ENCODE assay signal across 8 cellular contexts in the genomic region with DNA sequence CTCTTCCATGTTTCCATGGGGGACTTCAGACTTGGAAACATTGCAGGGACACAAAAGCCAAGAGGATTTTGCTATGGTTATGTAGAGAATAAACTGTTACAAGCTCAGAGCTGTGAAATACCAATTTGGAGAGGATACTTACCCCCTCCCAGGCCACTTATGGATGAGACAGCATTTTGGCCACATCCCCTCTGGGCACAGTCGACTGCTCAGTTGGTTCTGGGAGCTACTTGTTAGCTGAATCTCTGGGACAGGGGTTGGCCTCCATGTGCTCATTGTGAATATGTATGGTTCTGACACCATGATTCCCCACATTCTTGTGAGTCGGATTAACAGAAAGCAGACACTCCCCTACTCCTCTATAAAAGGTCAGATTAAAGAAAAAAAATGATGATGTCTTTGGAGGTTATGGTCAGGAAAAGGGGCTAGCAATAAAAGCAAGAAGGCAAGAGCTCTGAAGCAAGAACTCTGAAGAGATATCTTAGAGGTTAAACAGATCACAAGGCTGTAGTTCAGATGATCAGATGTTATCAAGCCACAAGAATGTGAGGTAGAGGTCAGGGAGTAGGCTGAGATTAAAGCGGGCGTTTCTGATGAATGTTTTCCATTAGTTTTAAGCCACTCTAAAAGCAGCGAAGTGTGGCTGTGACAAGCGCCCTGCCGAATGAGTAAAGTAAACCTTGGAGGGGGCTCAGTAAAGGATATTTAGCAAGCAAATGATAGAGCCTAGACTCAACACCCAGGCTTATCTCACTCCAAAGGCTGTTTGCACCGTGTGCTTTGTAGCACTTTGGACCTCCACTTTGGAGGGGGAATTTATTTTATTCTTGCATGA. TPM values are rescaled to one million over a fixed set of nuclear protein-coding genes. Genes with fewer than 3 reads are reported as not detected.
DNase-seq lines count a peak whose midpoint lies in the region; ATAC-seq and TF ChIP-seq lines count a peak whose summit lies in the region.

No MANE protein-coding gene starts in this region.

- no peaks in the 10 kb centered on the region for H3K9me3 ChIP-seq in WERI-Rb-1 (ENCODE audit: severe bottlenecking)

- no peak for TF ChIP-seq CTCF in WERI-Rb-1 (IDR thresholded peaks at IDR 0.05; ENCODE audit: low read depth, low read length)

- peaks cover 5% of the 10 kb centered on the region for H3K36me3 ChIP-seq in WERI-Rb-1

- peak overlapping the region; percentile 25 for H3K27ac ChIP-seq in WERI-Rb-1

- no peaks in the 10 kb centered on the region for H3K27me3 ChIP-seq in WERI-Rb-1 (ENCODE audit: insufficient read depth, low read depth, severe bottlenecking)

- H3K4me3 ChIP-seq in WERI-Rb-1 (ENCODE audit: low read depth, low read length), result no peak overlapping the region

- ATAC-seq in left cardiac atrium, result peak; percentile 53 to 70

- intact Hi-C loops in left cardiac atrium (cut with DNase I), result no loop called here

- DNase-seq in HCEC 1CT (peak; percentile 53), WERI-Rb-1 (peak; percentile 48), left cardiac atrium (peak; percentile 35), COLO829 (ENCODE audit: low spot score) (no peak), glomerular visceral epithelial cell (ENCODE audit: extremely low spot score) (no peak), mesenteric fat pad (ENCODE audit: low spot score) (no peak), NCI-H2081 (lab: John Stamatoyannopoulos, UW) (no peak)
- peak; percentile 12 for DNase-seq in stimulated activated CD8-positive, alpha-beta memory T cell treated with anti-CD3 and anti-CD28 coated beads, Interleukin-12 subunit alpha, Interleukin-12 subunit beta, amount 100 ng/mL, for 24 hours (ENCODE audit: extremely low read depth)

RNA-seq across cellular contexts. Expression of a gene that starts 17.2 kb away (rescaled TPM):
- total RNA-seq in left cardiac atrium (1 to 10 TPM; 7.8 to 8.1 TPM), mesenteric fat pad (5.1 TPM)

RNA-seq across cellular contexts. Expression of a gene that starts 45.6 kb away (rescaled TPM):
- total RNA-seq in left cardiac atrium (not detected), mesenteric fat pad (0.80 TPM)

RNA-seq across cellular contexts. Expression of a gene that starts 55.3 kb away (rescaled TPM):
- total RNA-seq in left cardiac atrium (1,000 to 10,000 TPM; 1,100 to 1,897 TPM), mesenteric fat pad (204 TPM)

Comparison
In these comparisons a context has a peak if more than half of its experiments do, and no peak if none do; other contexts are left out.
1. DNase-seq: peak in HCEC 1CT (single experiment), WERI-Rb-1 (single experiment), left cardiac atrium (single experiment) and stimulated activated CD8-positive, alpha-beta memory T cell treated with anti-CD3 and anti-CD28 coated beads, Interleukin-12 subunit alpha, Interleukin-12 subunit beta, amount 100 ng/mL, for 24 hours (single experiment); none in COLO829 (single experiment), glomerular visceral epithelial cell (single experiment), mesenteric fat pad (single experiment) and NCI-H2081 (0 of 2).